Comparison of ENCODE assay signal across 22 cellular contexts in genomic region chr20:32515631-32516101, GRCh38.
DNase-seq lines count a peak whose midpoint lies in the region; ATAC-seq and TF ChIP-seq lines count a peak whose summit lies in the region.
"Had no signal": no experiment of that assay in that cellular context is flagged by ENCODE, and none has a peak within 500 bp of the region (broad histone marks: within the 10 kb centered on the region; RNA-seq: fewer than 3 reads in every experiment).

No MANE protein-coding gene starts in this region.

- H3K9me3 ChIP-seq in KOPT-K1 (ENCODE audit: insufficient read depth, low read length, poor library complexity, severe bottlenecking): no peaks in the 10 kb centered on the region
- H3K9me3 ChIP-seq in trophoblast cell (ENCODE audit: insufficient read depth, low read depth, low read length): no peaks in the 10 kb centered on the region
- no peaks in the 10 kb centered on the region for H3K9me3 ChIP-seq in tibial artery
- H3K9me3 ChIP-seq in upper lobe of right lung: no peaks in the 10 kb centered on the region
- H3K9me3 ChIP-seq: esophagus squamous epithelium, lower lobe of right lung, psoas muscle, SK-N-SH had no signal

- peak overlapping the region; percentile 70 for H4K91ac ChIP-seq in trophoblast cell (ENCODE audit: low read depth, low read length)

- peaks cover 29 to 46% of the 10 kb centered on the region in 2 experiments for H3K4me1 ChIP-seq in trophoblast cell (ENCODE audit: control insufficient read depth in 1 of 2, insufficient read depth in 2 of 2, low read length in 2 of 2)
- H3K4me1 ChIP-seq in tibial artery: peaks cover 0 to 19% (median 0%) of the 10 kb centered on the region in 4 donors
- H3K4me1 ChIP-seq in upper lobe of right lung: peaks cover 21% of the 10 kb centered on the region
- H3K4me1 ChIP-seq: psoas muscle had no signal

- no peak overlapping the region for H3K18ac ChIP-seq in trophoblast cell (ENCODE audit: low read length)

- peaks cover 62% of the 10 kb centered on the region for H3K4me1 Mint-ChIP-seq in activated CD4-positive, alpha-beta T cell treated with anti-CD3 and anti-CD28 coated beads for 36 hours

- peaks cover 40% of the 10 kb centered on the region for H3K79me1 ChIP-seq in trophoblast cell (ENCODE audit: low read length)

- no peaks in the 10 kb centered on the region for H3K27me3 ChIP-seq in trophoblast cell (ENCODE audit: insufficient read depth, low read length)
- H3K27me3 ChIP-seq in tibial artery: peaks cover 0 to 5% of the 10 kb centered on the region in 2 donors
- no peaks in the 10 kb centered on the region for H3K27me3 ChIP-seq in upper lobe of right lung

- ATAC-seq in activated CD4-positive, alpha-beta T cell treated with anti-CD3 and anti-CD28 coated beads for 36 hours: no peak
- no peak for ATAC-seq in upper lobe of right lung
- ATAC-seq: lower lobe of right lung, psoas muscle had no signal

- POLR2A ChIA-PET in activated CD4-positive, alpha-beta T cell treated with anti-CD3 and anti-CD28 coated beads for 36 hours (lab: Charles Lee): no interaction called here

- no peak overlapping the region for H3K4me3 Mint-ChIP-seq in activated CD4-positive, alpha-beta T cell treated with anti-CD3 and anti-CD28 coated beads for 36 hours

- no peaks in the 10 kb centered on the region for H3K27me3 Mint-ChIP-seq in activated CD4-positive, alpha-beta T cell treated with anti-CD3 and anti-CD28 coated beads for 36 hours

- no peak overlapping the region for H4K12ac ChIP-seq in trophoblast cell (ENCODE audit: low read depth, low read length)

- DNase-seq in activated CD4-positive, alpha-beta T cell treated with anti-CD3 and anti-CD28 coated beads for 36 hours: no peak
- DNase-seq in activated CD4-positive, alpha-beta T cell treated with anti-CD3 and anti-CD28 coated beads for 48 hours: no peak
- DNase-seq in left kidney (ENCODE audit: low read depth, low spot score) (peak; percentile 63), trophoblast cell (no peak), tibial artery (no peak), upper lobe of right lung (no peak), DMS153 treated with DMSO at 0.1 percent for 48 hours (lab: John Stamatoyannopoulos, UW; ENCODE audit: unreplicated experiment) (no peak)
- DNase-seq: activated CD8-positive, alpha-beta memory T cell treated with anti-CD3 and anti-CD28 coated beads, Interleukin-2, amount 50 U/mL, for 4 hours; activated gamma-delta T cell treated with Interleukin-2 at 50 U/mL for 16 hours; amniotic stem cell; EL; esophagus squamous epithelium; lower lobe of right lung; NCI-H1048; NCI-H1930; NCI-H69; psoas muscle; RPMI8226; SK-N-SH; T-helper 9 cell; WERI-Rb-1 had no signal

- peak overlapping the region; percentile 58 for H2BK12ac ChIP-seq in trophoblast cell (ENCODE audit: low read length)

- H3K27ac ChIP-seq in KOPT-K1 (ENCODE audit: low read depth, low read length, poor library complexity, severe bottlenecking): peak overlapping the region; percentile 43
- no peak overlapping the region for H3K27ac ChIP-seq in trophoblast cell (ENCODE audit: low read depth, low read length)
- H3K27ac ChIP-seq in tibial artery: no peak overlapping the region
- no peak overlapping the region for H3K27ac ChIP-seq in upper lobe of right lung
- H3K27ac ChIP-seq: esophagus squamous epithelium, psoas muscle, WERI-Rb-1 had no signal

- no peak overlapping the region for H2BK5ac ChIP-seq in trophoblast cell (ENCODE audit: low read depth, low read length, poor library complexity)

- H3K4ac ChIP-seq in trophoblast cell (ENCODE audit: low read depth, low read length): no peak overlapping the region

- no peak overlapping the region for H3K4me2 ChIP-seq in trophoblast cell (ENCODE audit: low read length)
- H3K4me2 ChIP-seq: SK-N-SH had no signal

- no peak overlapping the region for H4K8ac ChIP-seq in trophoblast cell (ENCODE audit: low read depth, low read length)

- H2BK120ac ChIP-seq in trophoblast cell (ENCODE audit: insufficient read depth, low read length, poor library complexity): peak overlapping the region; percentile 16

- CTCF ChIA-PET in activated CD4-positive, alpha-beta T cell treated with anti-CD3 and anti-CD28 coated beads for 36 hours (lab: Charles Lee): interaction anchor here (0.6 to 1.8 kb wide), 6 partner anchors 8 to 263 kb away, joined by 3 to 10 read pairs (median 3); no protein-coding TSS in a partner anchor

- H3K27ac Mint-ChIP-seq in activated CD4-positive, alpha-beta T cell treated with anti-CD3 and anti-CD28 coated beads for 36 hours: peak overlapping the region; percentile 3

- no peak overlapping the region for H3K9ac ChIP-seq in trophoblast cell (ENCODE audit: low read length)
- H3K9ac ChIP-seq: SK-N-SH had no signal

- no peak overlapping the region for H2AFZ ChIP-seq in trophoblast cell (ENCODE audit: insufficient read depth, low read length, poor library complexity)

- H3K4me3 ChIP-seq in trophoblast cell (ENCODE audit: low read depth, low read length): no peak overlapping the region
- H3K4me3 ChIP-seq in tibial artery: no peak overlapping the region
- H3K4me3 ChIP-seq in upper lobe of right lung: no peak overlapping the region
- H3K4me3 ChIP-seq: esophagus squamous epithelium, lower lobe of right lung, psoas muscle had no signal

- H3K79me2 ChIP-seq in trophoblast cell (ENCODE audit: control insufficient read depth, insufficient read depth, low read length, poor library complexity): peaks cover 6% of the 10 kb centered on the region

- WGBS in trophoblast cell (ENCODE audit: extremely low coverage, insufficient coverage, insufficient read length): no CpG with 5 or more reads among the region's 10 CpGs

- peaks cover 18% of the 10 kb centered on the region for H3K36me3 Mint-ChIP-seq in activated CD4-positive, alpha-beta T cell treated with anti-CD3 and anti-CD28 coated beads for 36 hours (ENCODE audit: low read depth)

- H3K36me3 ChIP-seq in KOPT-K1 (ENCODE audit: insufficient read depth, low read length) (peaks cover 52% of the 10 kb centered on the region), trophoblast cell (ENCODE audit: control insufficient read depth in 1 of 2, insufficient read depth in 2 of 2, low read length in 2 of 2) (no peaks in the 10 kb centered on the region), tibial artery (no peaks in the 10 kb centered on the region), upper lobe of right lung (no peaks in the 10 kb centered on the region)
- H3K36me3 ChIP-seq: esophagus squamous epithelium, lower lobe of right lung had no signal

- no peak for TF ChIP-seq CTCF in tibial artery (IDR thresholded peaks at IDR 0.05)
- no peak for TF ChIP-seq CTCF in upper lobe of right lung (IDR thresholded peaks at IDR 0.05)

- intact Hi-C loops in activated CD4-positive, alpha-beta T cell treated with anti-CD3 and anti-CD28 coated beads for 36 hours (cut with DNase I, micrococcal nuclease): no loop called here
- intact Hi-C loops in tibial artery (cut with DNase I; ENCODE audit: low total_unique reads): no loop called here
- intact Hi-C loops in upper lobe of right lung (cut with DNase I): no loop called here

- H2AK5ac ChIP-seq in trophoblast cell (ENCODE audit: low read length): no peak overlapping the region

- no peak overlapping the region for H3K23ac ChIP-seq in trophoblast cell (ENCODE audit: low read length)

- no peak overlapping the region for H3K14ac ChIP-seq in trophoblast cell (ENCODE audit: low read length)

- H3K9me3 Mint-ChIP-seq in activated CD4-positive, alpha-beta T cell treated with anti-CD3 and anti-CD28 coated beads for 36 hours (ENCODE audit: low read depth): no peaks in the 10 kb centered on the region
